In the genomic region with DNA sequence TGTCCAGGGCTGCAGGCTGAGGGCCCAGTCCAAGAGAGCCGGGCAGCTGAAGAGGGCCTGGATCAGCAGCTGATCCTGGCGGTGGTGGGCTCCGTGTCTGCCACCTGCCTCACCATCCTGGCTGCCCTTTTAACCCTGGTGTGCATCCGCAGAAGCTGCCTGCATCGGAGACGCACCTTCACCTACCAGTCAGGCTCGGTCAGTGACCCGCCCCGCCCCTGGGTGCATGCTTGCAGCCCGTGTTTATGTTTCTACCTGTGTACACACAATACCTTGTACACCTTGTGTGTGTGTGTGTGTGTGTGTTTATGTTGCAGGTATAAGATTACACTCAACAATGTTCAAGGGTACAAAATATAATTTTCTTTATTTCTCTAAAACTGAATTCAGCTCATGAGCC, we compare ENCODE assay signal across 1 cellular context.
TF ChIP-seq lines count a peak whose summit lies in the region.

No MANE protein-coding gene starts in this region.

TF ChIP-seq in HepG2, 621 proteins besides CTCF, POLR2A, EP300 and RAD21 (continued from another document and continues in another):
- TF ChIP-seq, protein P1, sequence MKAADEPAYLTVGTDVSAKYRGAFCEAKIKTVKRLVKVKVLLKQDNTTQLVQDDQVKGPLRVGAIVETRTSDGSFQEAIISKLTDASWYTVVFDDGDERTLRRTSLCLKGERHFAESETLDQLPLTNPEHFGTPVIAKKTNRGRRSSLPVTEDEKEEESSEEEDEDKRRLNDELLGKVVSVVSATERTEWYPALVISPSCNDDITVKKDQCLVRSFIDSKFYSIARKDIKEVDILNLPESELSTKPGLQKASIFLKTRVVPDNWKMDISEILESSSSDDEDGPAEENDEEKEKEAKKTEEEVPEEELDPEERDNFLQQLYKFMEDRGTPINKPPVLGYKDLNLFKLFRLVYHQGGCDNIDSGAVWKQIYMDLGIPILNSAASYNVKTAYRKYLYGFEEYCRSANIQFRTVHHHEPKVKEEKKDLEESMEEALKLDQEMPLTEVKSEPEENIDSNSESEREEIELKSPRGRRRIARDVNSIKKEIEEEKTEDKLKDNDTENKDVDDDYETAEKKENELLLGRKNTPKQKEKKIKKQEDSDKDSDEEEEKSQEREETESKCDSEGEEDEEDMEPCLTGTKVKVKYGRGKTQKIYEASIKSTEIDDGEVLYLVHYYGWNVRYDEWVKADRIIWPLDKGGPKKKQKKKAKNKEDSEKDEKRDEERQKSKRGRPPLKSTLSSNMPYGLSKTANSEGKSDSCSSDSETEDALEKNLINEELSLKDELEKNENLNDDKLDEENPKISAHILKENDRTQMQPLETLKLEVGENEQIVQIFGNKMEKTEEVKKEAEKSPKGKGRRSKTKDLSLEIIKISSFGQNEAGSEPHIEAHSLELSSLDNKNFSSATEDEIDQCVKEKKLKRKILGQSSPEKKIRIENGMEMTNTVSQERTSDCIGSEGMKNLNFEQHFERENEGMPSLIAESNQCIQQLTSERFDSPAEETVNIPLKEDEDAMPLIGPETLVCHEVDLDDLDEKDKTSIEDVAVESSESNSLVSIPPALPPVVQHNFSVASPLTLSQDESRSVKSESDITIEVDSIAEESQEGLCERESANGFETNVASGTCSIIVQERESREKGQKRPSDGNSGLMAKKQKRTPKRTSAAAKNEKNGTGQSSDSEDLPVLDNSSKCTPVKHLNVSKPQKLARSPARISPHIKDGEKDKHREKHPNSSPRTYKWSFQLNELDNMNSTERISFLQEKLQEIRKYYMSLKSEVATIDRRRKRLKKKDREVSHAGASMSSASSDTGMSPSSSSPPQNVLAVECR (CRISPR knock-in tag; IDR thresholded peaks at IDR 0.05; ENCODE audit: borderline replicate concordance), result no peak
- TF ChIP-seq ZNF432 (CRISPR knock-in tag; IDR thresholded peaks at IDR 0.05; ENCODE audit: borderline replicate concordance) (no peak), ATRX (CRISPR knock-in tag; IDR thresholded peaks at IDR 0.05; ENCODE audit: borderline replicate concordance) (no peak), HHEX (CRISPR knock-in tag; IDR thresholded peaks at IDR 0.05) (peak; percentile 61; the same call in 1 of the 2 replicates), ZNF839 (CRISPR knock-in tag; IDR thresholded peaks at IDR 0.05; ENCODE audit: borderline replicate concordance) (no peak), MAZ (IDR thresholded peaks at IDR 0.05; ENCODE audit: borderline replicate concordance, low read depth, low read length) (no peak), MAZ (CRISPR knock-in tag; IDR thresholded peaks at IDR 0.05; ENCODE audit: low read depth) (0 out of 2 replicates have a peak, but pooled peaks have one; percentile 23), NFIB (CRISPR knock-in tag; IDR thresholded peaks at IDR 0.05; ENCODE audit: borderline replicate concordance) (no peak), DPF2 (CRISPR knock-in tag; IDR thresholded peaks at IDR 0.05; ENCODE audit: borderline replicate concordance, low read depth) (no peak), HNRNPH1 (optimal IDR thresholded peaks at IDR 0.05; ENCODE audit: low read depth, low read length) (no peak), CBX2 (IDR thresholded peaks at IDR 0.05; ENCODE audit: low read depth, low read length) (no peak), CBX2 (CRISPR knock-in tag; IDR thresholded peaks at IDR 0.05; ENCODE audit: low read depth) (no peak), HDAC6 (IDR thresholded peaks at IDR 0.05; ENCODE audit: low read depth, low read length) (no peak), SP5 (CRISPR knock-in tag; IDR thresholded peaks at IDR 0.05; ENCODE audit: borderline replicate concordance, low read depth) (peak; percentile 82; the same call in 1 of the 2 replicates), NR2F6 (IDR thresholded peaks at IDR 0.05) (peak; percentile 48), NR2F6 (CRISPR knock-in tag; IDR thresholded peaks at IDR 0.05) (peak; percentile 63; the same call in 1 of the 2 replicates), BRCA1 (CRISPR knock-in tag; IDR thresholded peaks at IDR 0.05) (no peak), NFYC (CRISPR knock-in tag; IDR thresholded peaks at IDR 0.05) (no peak), RARG (CRISPR knock-in tag; IDR thresholded peaks at IDR 0.05; ENCODE audit: low read depth) (no peak), ARHGAP35 (CRISPR knock-in tag; IDR thresholded peaks at IDR 0.05; ENCODE audit: borderline replicate concordance) (no peak), ZSCAN25 (CRISPR knock-in tag; IDR thresholded peaks at IDR 0.05) (no peak), BRD4 (CRISPR knock-in tag; IDR thresholded peaks at IDR 0.05) (no peak), ZNF766 (CRISPR knock-in tag; IDR thresholded peaks at IDR 0.05; ENCODE audit: borderline replicate concordance) (no peak), SKI (IDR thresholded peaks at IDR 0.05; ENCODE audit: partially characterized antibody) (no peak), TAF1 (CRISPR knock-in tag; IDR thresholded peaks at IDR 0.05) (no peak), KDM5A (IDR thresholded peaks at IDR 0.05; ENCODE audit: borderline replicate concordance, low read length) (no peak), FOSL1 (CRISPR knock-in tag; IDR thresholded peaks at IDR 0.05; ENCODE audit: borderline replicate concordance) (no peak), ZFP36L1 (CRISPR knock-in tag; IDR thresholded peaks at IDR 0.05) (no peak), NPAS2 (CRISPR knock-in tag; IDR thresholded peaks at IDR 0.05; ENCODE audit: borderline replicate concordance) (no peak), STAT5B (CRISPR knock-in tag; IDR thresholded peaks at IDR 0.05) (no peak), NBN (conservative IDR thresholded peaks at IDR 0.05) (no peak), SNAPC2 (CRISPR knock-in tag; IDR thresholded peaks at IDR 0.05) (no peak), NCOA5 (CRISPR knock-in tag; IDR thresholded peaks at IDR 0.05) (no peak), ZNF7 (CRISPR knock-in tag; IDR thresholded peaks at IDR 0.05) (no peak), KLF16 (CRISPR knock-in tag; IDR thresholded peaks at IDR 0.05) (no peak), HNF4A (CRISPR knock-in tag; IDR thresholded peaks at IDR 0.05) (no peak)
- TF ChIP-seq, protein P2, sequence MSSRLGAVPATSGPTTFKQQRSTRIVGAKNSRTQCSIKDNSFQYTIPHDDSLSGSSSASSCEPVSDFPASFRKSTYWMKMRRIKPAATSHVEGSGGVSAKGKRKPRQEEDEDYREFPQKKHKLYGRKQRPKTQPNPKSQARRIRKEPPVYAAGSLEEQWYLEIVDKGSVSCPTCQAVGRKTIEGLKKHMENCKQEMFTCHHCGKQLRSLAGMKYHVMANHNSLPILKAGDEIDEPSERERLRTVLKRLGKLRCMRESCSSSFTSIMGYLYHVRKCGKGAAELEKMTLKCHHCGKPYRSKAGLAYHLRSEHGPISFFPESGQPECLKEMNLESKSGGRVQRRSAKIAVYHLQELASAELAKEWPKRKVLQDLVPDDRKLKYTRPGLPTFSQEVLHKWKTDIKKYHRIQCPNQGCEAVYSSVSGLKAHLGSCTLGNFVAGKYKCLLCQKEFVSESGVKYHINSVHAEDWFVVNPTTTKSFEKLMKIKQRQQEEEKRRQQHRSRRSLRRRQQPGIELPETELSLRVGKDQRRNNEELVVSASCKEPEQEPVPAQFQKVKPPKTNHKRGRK (CRISPR knock-in tag; IDR thresholded peaks at IDR 0.05), result no peak
- TF ChIP-seq, protein P3, sequence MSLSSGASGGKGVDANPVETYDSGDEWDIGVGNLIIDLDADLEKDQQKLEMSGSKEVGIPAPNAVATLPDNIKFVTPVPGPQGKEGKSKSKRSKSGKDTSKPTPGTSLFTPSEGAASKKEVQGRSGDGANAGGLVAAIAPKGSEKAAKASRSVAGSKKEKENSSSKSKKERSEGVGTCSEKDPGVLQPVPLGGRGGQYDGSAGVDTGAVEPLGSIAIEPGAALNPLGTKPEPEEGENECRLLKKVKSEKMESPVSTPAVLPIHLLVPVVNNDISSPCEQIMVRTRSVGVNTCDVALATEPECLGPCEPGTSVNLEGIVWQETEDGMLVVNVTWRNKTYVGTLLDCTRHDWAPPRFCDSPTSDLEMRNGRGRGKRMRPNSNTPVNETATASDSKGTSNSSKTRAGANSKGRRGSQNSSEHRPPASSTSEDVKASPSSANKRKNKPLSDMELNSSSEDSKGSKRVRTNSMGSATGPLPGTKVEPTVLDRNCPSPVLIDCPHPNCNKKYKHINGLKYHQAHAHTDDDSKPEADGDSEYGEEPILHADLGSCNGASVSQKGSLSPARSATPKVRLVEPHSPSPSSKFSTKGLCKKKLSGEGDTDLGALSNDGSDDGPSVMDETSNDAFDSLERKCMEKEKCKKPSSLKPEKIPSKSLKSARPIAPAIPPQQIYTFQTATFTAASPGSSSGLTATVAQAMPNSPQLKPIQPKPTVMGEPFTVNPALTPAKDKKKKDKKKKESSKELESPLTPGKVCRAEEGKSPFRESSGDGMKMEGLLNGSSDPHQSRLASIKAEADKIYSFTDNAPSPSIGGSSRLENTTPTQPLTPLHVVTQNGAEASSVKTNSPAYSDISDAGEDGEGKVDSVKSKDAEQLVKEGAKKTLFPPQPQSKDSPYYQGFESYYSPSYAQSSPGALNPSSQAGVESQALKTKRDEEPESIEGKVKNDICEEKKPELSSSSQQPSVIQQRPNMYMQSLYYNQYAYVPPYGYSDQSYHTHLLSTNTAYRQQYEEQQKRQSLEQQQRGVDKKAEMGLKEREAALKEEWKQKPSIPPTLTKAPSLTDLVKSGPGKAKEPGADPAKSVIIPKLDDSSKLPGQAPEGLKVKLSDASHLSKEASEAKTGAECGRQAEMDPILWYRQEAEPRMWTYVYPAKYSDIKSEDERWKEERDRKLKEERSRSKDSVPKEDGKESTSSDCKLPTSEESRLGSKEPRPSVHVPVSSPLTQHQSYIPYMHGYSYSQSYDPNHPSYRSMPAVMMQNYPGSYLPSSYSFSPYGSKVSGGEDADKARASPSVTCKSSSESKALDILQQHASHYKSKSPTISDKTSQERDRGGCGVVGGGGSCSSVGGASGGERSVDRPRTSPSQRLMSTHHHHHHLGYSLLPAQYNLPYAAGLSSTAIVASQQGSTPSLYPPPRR (CRISPR knock-in tag; IDR thresholded peaks at IDR 0.05; ENCODE audit: borderline replicate concordance), result peak; percentile 23; the same call in 1 of the 2 replicates
- TF ChIP-seq, protein P4, sequence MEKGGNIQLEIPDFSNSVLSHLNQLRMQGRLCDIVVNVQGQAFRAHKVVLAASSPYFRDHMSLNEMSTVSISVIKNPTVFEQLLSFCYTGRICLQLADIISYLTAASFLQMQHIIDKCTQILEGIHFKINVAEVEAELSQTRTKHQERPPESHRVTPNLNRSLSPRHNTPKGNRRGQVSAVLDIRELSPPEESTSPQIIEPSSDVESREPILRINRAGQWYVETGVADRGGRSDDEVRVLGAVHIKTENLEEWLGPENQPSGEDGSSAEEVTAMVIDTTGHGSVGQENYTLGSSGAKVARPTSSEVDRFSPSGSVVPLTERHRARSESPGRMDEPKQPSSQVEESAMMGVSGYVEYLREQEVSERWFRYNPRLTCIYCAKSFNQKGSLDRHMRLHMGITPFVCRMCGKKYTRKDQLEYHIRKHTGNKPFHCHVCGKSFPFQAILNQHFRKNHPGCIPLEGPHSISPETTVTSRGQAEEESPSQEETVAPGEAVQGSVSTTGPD (CRISPR knock-in tag; IDR thresholded peaks at IDR 0.05), result no peak
- TF ChIP-seq, protein P5, sequence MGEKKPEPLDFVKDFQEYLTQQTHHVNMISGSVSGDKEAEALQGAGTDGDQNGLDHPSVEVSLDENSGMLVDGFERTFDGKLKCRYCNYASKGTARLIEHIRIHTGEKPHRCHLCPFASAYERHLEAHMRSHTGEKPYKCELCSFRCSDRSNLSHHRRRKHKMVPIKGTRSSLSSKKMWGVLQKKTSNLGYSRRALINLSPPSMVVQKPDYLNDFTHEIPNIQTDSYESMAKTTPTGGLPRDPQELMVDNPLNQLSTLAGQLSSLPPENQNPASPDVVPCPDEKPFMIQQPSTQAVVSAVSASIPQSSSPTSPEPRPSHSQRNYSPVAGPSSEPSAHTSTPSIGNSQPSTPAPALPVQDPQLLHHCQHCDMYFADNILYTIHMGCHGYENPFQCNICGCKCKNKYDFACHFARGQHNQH (CRISPR knock-in tag; IDR thresholded peaks at IDR 0.05), result no peak
- TF ChIP-seq, protein P6, sequence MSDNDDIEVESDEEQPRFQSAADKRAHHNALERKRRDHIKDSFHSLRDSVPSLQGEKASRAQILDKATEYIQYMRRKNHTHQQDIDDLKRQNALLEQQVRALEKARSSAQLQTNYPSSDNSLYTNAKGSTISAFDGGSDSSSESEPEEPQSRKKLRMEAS (IDR thresholded peaks at IDR 0.05), result peak; percentile 32; the same call in 1 of the 2 replicates
- TF ChIP-seq, protein P7, sequence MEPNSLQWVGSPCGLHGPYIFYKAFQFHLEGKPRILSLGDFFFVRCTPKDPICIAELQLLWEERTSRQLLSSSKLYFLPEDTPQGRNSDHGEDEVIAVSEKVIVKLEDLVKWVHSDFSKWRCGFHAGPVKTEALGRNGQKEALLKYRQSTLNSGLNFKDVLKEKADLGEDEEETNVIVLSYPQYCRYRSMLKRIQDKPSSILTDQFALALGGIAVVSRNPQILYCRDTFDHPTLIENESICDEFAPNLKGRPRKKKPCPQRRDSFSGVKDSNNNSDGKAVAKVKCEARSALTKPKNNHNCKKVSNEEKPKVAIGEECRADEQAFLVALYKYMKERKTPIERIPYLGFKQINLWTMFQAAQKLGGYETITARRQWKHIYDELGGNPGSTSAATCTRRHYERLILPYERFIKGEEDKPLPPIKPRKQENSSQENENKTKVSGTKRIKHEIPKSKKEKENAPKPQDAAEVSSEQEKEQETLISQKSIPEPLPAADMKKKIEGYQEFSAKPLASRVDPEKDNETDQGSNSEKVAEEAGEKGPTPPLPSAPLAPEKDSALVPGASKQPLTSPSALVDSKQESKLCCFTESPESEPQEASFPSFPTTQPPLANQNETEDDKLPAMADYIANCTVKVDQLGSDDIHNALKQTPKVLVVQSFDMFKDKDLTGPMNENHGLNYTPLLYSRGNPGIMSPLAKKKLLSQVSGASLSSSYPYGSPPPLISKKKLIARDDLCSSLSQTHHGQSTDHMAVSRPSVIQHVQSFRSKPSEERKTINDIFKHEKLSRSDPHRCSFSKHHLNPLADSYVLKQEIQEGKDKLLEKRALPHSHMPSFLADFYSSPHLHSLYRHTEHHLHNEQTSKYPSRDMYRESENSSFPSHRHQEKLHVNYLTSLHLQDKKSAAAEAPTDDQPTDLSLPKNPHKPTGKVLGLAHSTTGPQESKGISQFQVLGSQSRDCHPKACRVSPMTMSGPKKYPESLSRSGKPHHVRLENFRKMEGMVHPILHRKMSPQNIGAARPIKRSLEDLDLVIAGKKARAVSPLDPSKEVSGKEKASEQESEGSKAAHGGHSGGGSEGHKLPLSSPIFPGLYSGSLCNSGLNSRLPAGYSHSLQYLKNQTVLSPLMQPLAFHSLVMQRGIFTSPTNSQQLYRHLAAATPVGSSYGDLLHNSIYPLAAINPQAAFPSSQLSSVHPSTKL (CRISPR knock-in tag; IDR thresholded peaks at IDR 0.05), result 0 out of 2 replicates have a peak, but pooled peaks have one; percentile 39
- TF ChIP-seq, protein P8, sequence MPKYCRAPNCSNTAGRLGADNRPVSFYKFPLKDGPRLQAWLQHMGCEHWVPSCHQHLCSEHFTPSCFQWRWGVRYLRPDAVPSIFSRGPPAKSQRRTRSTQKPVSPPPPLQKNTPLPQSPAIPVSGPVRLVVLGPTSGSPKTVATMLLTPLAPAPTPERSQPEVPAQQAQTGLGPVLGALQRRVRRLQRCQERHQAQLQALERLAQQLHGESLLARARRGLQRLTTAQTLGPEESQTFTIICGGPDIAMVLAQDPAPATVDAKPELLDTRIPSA (CRISPR knock-in tag; IDR thresholded peaks at IDR 0.05; ENCODE audit: borderline replicate concordance), result no peak
